Comparison of ENCODE assay signal across 8 cellular contexts in the genomic region with DNA sequence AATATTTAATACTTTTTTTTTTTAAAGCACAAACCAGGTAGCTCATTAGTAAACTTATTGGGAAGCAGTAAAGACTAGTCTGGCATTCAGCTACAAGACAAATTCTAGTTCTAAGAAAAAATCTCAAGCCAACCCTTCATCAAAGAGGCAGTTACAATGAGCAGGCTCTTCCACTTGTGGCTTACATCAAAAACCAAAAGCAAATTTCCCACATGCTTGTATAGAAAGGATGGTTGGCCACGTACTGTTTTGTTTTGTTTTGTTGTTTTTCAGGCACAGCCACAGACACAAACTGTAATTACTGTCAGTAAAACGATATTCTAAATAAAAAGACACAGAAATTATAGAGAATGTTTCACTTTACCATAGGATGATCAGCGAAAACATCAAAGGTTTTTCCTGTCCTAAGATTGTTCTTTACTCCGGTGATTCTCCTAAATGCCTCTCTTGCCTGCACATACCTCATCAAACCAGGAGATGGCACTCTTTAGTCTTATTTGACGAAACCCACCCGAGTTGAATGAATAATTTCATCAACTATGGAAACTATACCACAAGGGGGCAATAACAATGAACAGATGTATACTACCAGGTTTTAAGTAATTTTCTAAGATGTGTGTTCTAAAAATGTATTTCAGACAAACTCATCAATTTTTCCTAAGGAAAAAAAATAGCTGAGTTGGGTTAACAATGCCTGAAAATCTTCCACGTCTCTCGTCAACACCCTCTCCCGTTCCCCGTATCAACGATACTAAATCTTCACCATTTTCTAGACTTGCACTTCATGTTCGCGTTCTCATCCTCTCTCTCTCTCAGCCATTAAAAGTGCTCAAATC. TPM values are rescaled to one million over a fixed set of nuclear protein-coding genes. Genes with fewer than 3 reads are reported as not detected.
DNase-seq lines count a peak whose midpoint lies in the region; FAIRE-seq and TF ChIP-seq lines count a peak whose summit lies in the region.

No MANE protein-coding gene starts in this region.

- FAIRE-seq in bronchial epithelial cell (lab: Jason Lieb, UNC): no peak

- H3K27me3 ChIP-seq in bronchial epithelial cell (ENCODE audit: control insufficient read depth, insufficient read depth, low read length): no peaks in the 10 kb centered on the region

- peaks cover 20% of the 10 kb centered on the region for H3K4me1 Mint-ChIP-seq in T-helper 1 cell treated with Interleukin-12 subunit alpha and Interleukin-12 subunit beta and Interleukin-4 antibody, amounts not matched to agents 30 μg/mL and 1 μg/mL, for 36 hours (ENCODE audit: low read depth)

- H3K9me3 Mint-ChIP-seq in T-helper 1 cell treated with Interleukin-12 subunit alpha and Interleukin-12 subunit beta and Interleukin-4 antibody, amounts not matched to agents 30 μg/mL and 1 μg/mL, for 36 hours: peaks cover 8% of the 10 kb centered on the region

- peaks cover 11% of the 10 kb centered on the region for H3K36me3 Mint-ChIP-seq in T-helper 1 cell treated with Interleukin-12 subunit alpha and Interleukin-12 subunit beta and Interleukin-4 antibody, amounts not matched to agents 30 μg/mL and 1 μg/mL, for 36 hours (ENCODE audit: low read depth)

- H3K27ac Mint-ChIP-seq in T-helper 1 cell treated with Interleukin-12 subunit alpha and Interleukin-12 subunit beta and Interleukin-4 antibody, amounts not matched to agents 30 μg/mL and 1 μg/mL, for 36 hours: peak overlapping the region; percentile 34

- no peaks in the 10 kb centered on the region for H3K36me3 ChIP-seq in bronchial epithelial cell (ENCODE audit: control insufficient read depth, insufficient read depth, low read length)

- CTCF ChIA-PET in HEK293T (lab: Yijun Ruan, JAX): interaction anchor here (0.6 to 2.6 kb wide), 19 partner anchors 10 to 203 kb away, joined by 3 to 55 read pairs (median 5); no protein-coding TSS in a partner anchor

- no peaks in the 10 kb centered on the region for H3K27me3 Mint-ChIP-seq in T-helper 1 cell treated with Interleukin-12 subunit alpha and Interleukin-12 subunit beta and Interleukin-4 antibody, amounts not matched to agents 30 μg/mL and 1 μg/mL, for 36 hours (ENCODE audit: low read depth)

- no peak overlapping the region for H3K4me3 ChIP-seq in bronchial epithelial cell (ENCODE audit: low read depth, low read length)

- POLR2A ChIA-PET in HEK293T (lab: Yijun Ruan, JAX): interaction anchor here (1.0 kb wide), 1 partner anchor 102 kb away, joined by 4 read pairs; a partner anchor contains a TSS

- DNase-seq in GDM1 (lab: John Stamatoyannopoulos, UW) (peak; percentile 52), HEK293T (ENCODE audit: extremely low spot score) (peak; percentile 73), NCI-H1694 (lab: John Stamatoyannopoulos, UW) (peak; percentile 91), bronchial epithelial cell (ENCODE audit: low read depth) (peak; percentile 83), iris pigment epithelial cell (ENCODE audit: low read depth) (peak; percentile 74), GOT3 (lab: John Stamatoyannopoulos, UW) (no peak)
- peak; percentile 44 for DNase-seq in stimulated activated CD4-positive, alpha-beta T cell treated with anti-CD3 and anti-CD28 coated beads, Interleukin-1b, Interleukin-23, amount 100 ng/mL, for 48 hours

- peak; percentile 58 for TF ChIP-seq CTCF in bronchial epithelial cell (IDR thresholded peaks at IDR 0.05; ENCODE audit: insufficient read depth, low read length, severe bottlenecking)

- peak overlapping the region; percentile 69 for H3K4me3 Mint-ChIP-seq in T-helper 1 cell treated with Interleukin-12 subunit alpha and Interleukin-12 subunit beta and Interleukin-4 antibody, amounts not matched to agents 30 μg/mL and 1 μg/mL, for 36 hours

TF ChIP-seq in HEK293T, 16 proteins besides CTCF, POLR2A, EP300 and RAD21:
- no peak for TF ChIP-seq TARDBP (IDR thresholded peaks at IDR 0.05)
- 0 out of 2 replicates have a peak, but pooled peaks have one; percentile 9 for TF ChIP-seq CTBP1 (IDR thresholded peaks at IDR 0.05; ENCODE audit: borderline replicate concordance)
- TF ChIP-seq, protein P1, sequence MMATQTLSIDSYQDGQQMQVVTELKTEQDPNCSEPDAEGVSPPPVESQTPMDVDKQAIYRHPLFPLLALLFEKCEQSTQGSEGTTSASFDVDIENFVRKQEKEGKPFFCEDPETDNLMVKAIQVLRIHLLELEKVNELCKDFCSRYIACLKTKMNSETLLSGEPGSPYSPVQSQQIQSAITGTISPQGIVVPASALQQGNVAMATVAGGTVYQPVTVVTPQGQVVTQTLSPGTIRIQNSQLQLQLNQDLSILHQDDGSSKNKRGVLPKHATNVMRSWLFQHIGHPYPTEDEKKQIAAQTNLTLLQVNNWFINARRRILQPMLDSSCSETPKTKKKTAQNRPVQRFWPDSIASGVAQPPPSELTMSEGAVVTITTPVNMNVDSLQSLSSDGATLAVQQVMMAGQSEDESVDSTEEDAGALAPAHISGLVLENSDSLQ (IDR thresholded peaks at IDR 0.05): no peak
- TF ChIP-seq ARNT (IDR thresholded peaks at IDR 0.05): no peak
- TF ChIP-seq ZNF384 (IDR thresholded peaks at IDR 0.05): no peak
- 0 out of 2 replicates have a peak, but pooled peaks have one; percentile 67 for TF ChIP-seq LEF1 (IDR thresholded peaks at IDR 0.05; ENCODE audit: borderline replicate concordance)
TF ChIP-seq in HEK293T: peak in this region for 2.

RNA-seq across cellular contexts. Expression of a gene that starts 26.9 kb away (rescaled TPM):
- 2,039 and 2,641 TPM in 2 replicates for total RNA-seq in bronchial epithelial cell
